In the genomic region with DNA sequence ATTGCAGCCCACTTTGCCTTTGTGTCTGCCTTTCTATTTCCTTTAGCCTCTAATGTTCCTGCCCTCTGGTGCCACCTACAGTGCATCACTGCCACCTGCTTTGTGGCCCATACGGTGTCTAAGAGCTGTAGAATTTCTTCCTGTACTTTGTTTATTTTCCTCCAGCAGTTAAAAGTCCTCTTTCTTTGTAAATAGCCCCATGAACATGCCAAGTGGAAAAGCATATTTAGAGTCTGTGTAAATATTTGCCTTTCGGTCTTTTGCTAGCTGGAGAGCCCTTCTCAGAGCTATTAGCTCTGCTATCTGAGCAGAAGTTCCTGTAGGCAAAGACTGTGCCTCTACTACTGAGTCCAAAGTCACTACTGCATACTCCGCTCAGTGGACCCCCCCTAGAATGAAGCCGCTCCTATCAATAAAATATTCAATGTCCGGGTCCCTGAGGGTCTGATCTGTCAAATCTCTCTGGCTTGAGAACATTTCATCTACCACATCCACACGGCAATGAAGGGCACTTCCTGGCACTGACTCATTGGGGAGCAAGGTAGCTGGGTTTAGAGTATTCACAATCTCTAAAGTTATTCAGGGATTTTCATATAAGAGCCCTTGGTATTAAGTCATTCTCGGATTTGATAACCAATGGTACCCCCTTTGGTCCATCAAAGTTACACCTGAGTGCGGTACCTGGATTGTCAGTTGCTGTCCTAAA, we compare ENCODE assay signal across 1 cellular context.
TF ChIP-seq lines count a peak whose summit lies in the region.

No MANE protein-coding gene starts in this region.

TF ChIP-seq in HepG2, 621 proteins besides CTCF, POLR2A, EP300 and RAD21 (continued from another document and continues in another):
- peak; percentile 92 for TF ChIP-seq HNF4G (IDR thresholded peaks at IDR 0.05; ENCODE audit: borderline replicate concordance, low read depth, low read length)
- peak; percentile 67; the same call in 1 of the 2 replicates for TF ChIP-seq HNF4G (CRISPR knock-in tag; IDR thresholded peaks at IDR 0.05; ENCODE audit: borderline replicate concordance, low read depth)
- TF ChIP-seq, protein P1, sequence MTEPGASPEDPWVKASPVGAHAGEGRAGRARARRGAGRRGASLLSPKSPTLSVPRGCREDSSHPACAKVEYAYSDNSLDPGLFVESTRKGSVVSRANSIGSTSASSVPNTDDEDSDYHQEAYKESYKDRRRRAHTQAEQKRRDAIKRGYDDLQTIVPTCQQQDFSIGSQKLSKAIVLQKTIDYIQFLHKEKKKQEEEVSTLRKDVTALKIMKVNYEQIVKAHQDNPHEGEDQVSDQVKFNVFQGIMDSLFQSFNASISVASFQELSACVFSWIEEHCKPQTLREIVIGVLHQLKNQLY (CRISPR knock-in tag; IDR thresholded peaks at IDR 0.05): peak; percentile 68; the same call in 1 of the 2 replicates
- TF ChIP-seq ZNF296 (CRISPR knock-in tag; conservative IDR thresholded peaks at IDR 0.05): no peak
- peak; percentile 53; the same call in 1 of the 2 replicates for TF ChIP-seq SMARCC2 (IDR thresholded peaks at IDR 0.05)
- TF ChIP-seq ATF2 (CRISPR knock-in tag; IDR thresholded peaks at IDR 0.05): peak; percentile 82; the same call in 1 of the 2 replicates
- TF ChIP-seq SKI (IDR thresholded peaks at IDR 0.05; ENCODE audit: partially characterized antibody): peak; percentile 96
- peak in 1 of 2 experiments; percentile 36; a peak in 1 of 4 replicates for TF ChIP-seq NR2F1 (CRISPR knock-in tag; IDR thresholded peaks at IDR 0.05)
- TF ChIP-seq CSRNP1 (CRISPR knock-in tag; IDR thresholded peaks at IDR 0.05): no peak
- peak; percentile 88 for TF ChIP-seq BCL6 (CRISPR knock-in tag; IDR thresholded peaks at IDR 0.05)
- peak; percentile 31; the same call in 1 of the 2 replicates for TF ChIP-seq ZFP37 (CRISPR knock-in tag; IDR thresholded peaks at IDR 0.05; ENCODE audit: borderline replicate concordance)
- TF ChIP-seq AKAP8 (CRISPR knock-in tag; IDR thresholded peaks at IDR 0.05): no peak
- peak; percentile 98; the same call in 1 of the 2 replicates for TF ChIP-seq FOXJ3 (CRISPR knock-in tag; IDR thresholded peaks at IDR 0.05; ENCODE audit: borderline replicate concordance)
- TF ChIP-seq IRF2 (CRISPR knock-in tag; IDR thresholded peaks at IDR 0.05): peak; percentile 88; the same call in 1 of the 2 replicates
- TF ChIP-seq KMT2B (CRISPR knock-in tag; IDR thresholded peaks at IDR 0.05): peak; percentile 48; the same call in 1 of the 2 replicates
- TF ChIP-seq MYPOP (CRISPR knock-in tag; IDR thresholded peaks at IDR 0.05): 0 out of 2 replicates have a peak, but pooled peaks have one; percentile 67
- TF ChIP-seq REPIN1 (CRISPR knock-in tag; IDR thresholded peaks at IDR 0.05; ENCODE audit: borderline replicate concordance, low read depth): peak; percentile 96
- TF ChIP-seq GATAD1 (CRISPR knock-in tag; IDR thresholded peaks at IDR 0.05): peak; percentile 64
- peak; percentile 88 for TF ChIP-seq FOXO1 (CRISPR knock-in tag; IDR thresholded peaks at IDR 0.05)
- TF ChIP-seq, protein P2, sequence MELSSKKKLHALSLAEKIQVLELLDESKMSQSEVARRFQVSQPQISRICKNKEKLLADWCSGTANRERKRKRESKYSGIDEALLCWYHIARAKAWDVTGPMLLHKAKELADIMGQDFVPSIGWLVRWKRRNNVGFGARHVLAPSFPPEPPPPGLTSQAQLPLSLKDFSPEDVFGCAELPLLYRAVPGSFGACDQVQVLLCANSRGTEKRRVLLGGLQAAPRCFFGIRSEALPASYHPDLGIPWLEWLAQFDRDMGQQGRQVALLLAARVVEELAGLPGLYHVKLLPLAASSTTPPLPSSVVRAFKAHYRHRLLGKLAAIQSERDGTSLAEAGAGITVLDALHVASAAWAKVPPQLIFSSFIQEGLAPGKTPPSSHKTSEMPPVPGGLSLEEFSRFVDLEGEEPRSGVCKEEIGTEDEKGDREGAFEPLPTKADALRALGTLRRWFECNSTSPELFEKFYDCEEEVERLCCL (CRISPR knock-in tag; IDR thresholded peaks at IDR 0.05; ENCODE audit: borderline replicate concordance): 0 out of 2 replicates have a peak, but pooled peaks have one; percentile 38
- no peak for TF ChIP-seq HOXA9 (CRISPR knock-in tag; IDR thresholded peaks at IDR 0.05; ENCODE audit: borderline replicate concordance)
- no peak; the same call in 1 of the 2 replicates for TF ChIP-seq NKX3-1 (CRISPR knock-in tag; IDR thresholded peaks at IDR 0.05)
- no peak for TF ChIP-seq ZNF484 (CRISPR knock-in tag; IDR thresholded peaks at IDR 0.05; ENCODE audit: borderline replicate concordance, low read depth)
- TF ChIP-seq ATF1 (CRISPR knock-in tag; IDR thresholded peaks at IDR 0.05): peak; percentile 53
- 0 out of 2 replicates have a peak, but pooled peaks have one; percentile 13 for TF ChIP-seq ZNF605 (CRISPR knock-in tag; IDR thresholded peaks at IDR 0.05)
- peak; percentile 76 for TF ChIP-seq THAP11 (CRISPR knock-in tag; IDR thresholded peaks at IDR 0.05)
- TF ChIP-seq CREM (IDR thresholded peaks at IDR 0.05): peak; percentile 93
- TF ChIP-seq CREM (CRISPR knock-in tag; IDR thresholded peaks at IDR 0.05): no peak
- TF ChIP-seq KDM2A (CRISPR knock-in tag; IDR thresholded peaks at IDR 0.05; ENCODE audit: borderline replicate concordance, low read depth): no peak
- TF ChIP-seq MXD3 (CRISPR knock-in tag; IDR thresholded peaks at IDR 0.05): no peak
- TF ChIP-seq POGZ (CRISPR knock-in tag; IDR thresholded peaks at IDR 0.05): peak; percentile 99
- TF ChIP-seq ZNF552 (CRISPR knock-in tag; IDR thresholded peaks at IDR 0.05; ENCODE audit: borderline replicate concordance): no peak
- TF ChIP-seq GTF3A (CRISPR knock-in tag; conservative IDR thresholded peaks at IDR 0.05): no peak
- TF ChIP-seq, protein P3, sequence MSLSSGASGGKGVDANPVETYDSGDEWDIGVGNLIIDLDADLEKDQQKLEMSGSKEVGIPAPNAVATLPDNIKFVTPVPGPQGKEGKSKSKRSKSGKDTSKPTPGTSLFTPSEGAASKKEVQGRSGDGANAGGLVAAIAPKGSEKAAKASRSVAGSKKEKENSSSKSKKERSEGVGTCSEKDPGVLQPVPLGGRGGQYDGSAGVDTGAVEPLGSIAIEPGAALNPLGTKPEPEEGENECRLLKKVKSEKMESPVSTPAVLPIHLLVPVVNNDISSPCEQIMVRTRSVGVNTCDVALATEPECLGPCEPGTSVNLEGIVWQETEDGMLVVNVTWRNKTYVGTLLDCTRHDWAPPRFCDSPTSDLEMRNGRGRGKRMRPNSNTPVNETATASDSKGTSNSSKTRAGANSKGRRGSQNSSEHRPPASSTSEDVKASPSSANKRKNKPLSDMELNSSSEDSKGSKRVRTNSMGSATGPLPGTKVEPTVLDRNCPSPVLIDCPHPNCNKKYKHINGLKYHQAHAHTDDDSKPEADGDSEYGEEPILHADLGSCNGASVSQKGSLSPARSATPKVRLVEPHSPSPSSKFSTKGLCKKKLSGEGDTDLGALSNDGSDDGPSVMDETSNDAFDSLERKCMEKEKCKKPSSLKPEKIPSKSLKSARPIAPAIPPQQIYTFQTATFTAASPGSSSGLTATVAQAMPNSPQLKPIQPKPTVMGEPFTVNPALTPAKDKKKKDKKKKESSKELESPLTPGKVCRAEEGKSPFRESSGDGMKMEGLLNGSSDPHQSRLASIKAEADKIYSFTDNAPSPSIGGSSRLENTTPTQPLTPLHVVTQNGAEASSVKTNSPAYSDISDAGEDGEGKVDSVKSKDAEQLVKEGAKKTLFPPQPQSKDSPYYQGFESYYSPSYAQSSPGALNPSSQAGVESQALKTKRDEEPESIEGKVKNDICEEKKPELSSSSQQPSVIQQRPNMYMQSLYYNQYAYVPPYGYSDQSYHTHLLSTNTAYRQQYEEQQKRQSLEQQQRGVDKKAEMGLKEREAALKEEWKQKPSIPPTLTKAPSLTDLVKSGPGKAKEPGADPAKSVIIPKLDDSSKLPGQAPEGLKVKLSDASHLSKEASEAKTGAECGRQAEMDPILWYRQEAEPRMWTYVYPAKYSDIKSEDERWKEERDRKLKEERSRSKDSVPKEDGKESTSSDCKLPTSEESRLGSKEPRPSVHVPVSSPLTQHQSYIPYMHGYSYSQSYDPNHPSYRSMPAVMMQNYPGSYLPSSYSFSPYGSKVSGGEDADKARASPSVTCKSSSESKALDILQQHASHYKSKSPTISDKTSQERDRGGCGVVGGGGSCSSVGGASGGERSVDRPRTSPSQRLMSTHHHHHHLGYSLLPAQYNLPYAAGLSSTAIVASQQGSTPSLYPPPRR (CRISPR knock-in tag; IDR thresholded peaks at IDR 0.05; ENCODE audit: borderline replicate concordance): peak; percentile 98
- TF ChIP-seq NCOR1 (IDR thresholded peaks at IDR 0.05; ENCODE audit: borderline replicate concordance, low read length): peak; percentile 87; the same call in 1 of the 2 replicates
- TF ChIP-seq CCAR2 (optimal IDR thresholded peaks at IDR 0.05; ENCODE audit: low read depth, low read length): no peak
- peak; percentile 92; the same call in 1 of the 2 replicates for TF ChIP-seq CHD4 (IDR thresholded peaks at IDR 0.05; ENCODE audit: borderline replicate concordance, low read length)
- TF ChIP-seq CBX5 (CRISPR knock-in tag; IDR thresholded peaks at IDR 0.05; ENCODE audit: borderline replicate concordance): peak; percentile 97; the same call in 1 of the 2 replicates
- peak; percentile 73; the same call in 1 of the 2 replicates for TF ChIP-seq NR2F2 (IDR thresholded peaks at IDR 0.05; ENCODE audit: borderline replicate concordance, low read depth)
- peak; percentile 80; the same call in 1 of the 2 replicates for TF ChIP-seq BORCS8-MEF2B (CRISPR knock-in tag; IDR thresholded peaks at IDR 0.05)
- peak; percentile 81; the same call in 1 of the 2 replicates for TF ChIP-seq SIX1 (CRISPR knock-in tag; IDR thresholded peaks at IDR 0.05; ENCODE audit: borderline replicate concordance)
- TF ChIP-seq ZNF329 (CRISPR knock-in tag; IDR thresholded peaks at IDR 0.05; ENCODE audit: low read depth): no peak
- TF ChIP-seq FOXP1 (IDR thresholded peaks at IDR 0.05): peak; percentile 91
- peak; percentile 92 for TF ChIP-seq FOXP1 (CRISPR knock-in tag; IDR thresholded peaks at IDR 0.05)
- peak; percentile 52; the same call in 1 of the 2 replicates for TF ChIP-seq RBAK (CRISPR knock-in tag; IDR thresholded peaks at IDR 0.05)
- peak; percentile 34; the same call in 1 of the 2 replicates for TF ChIP-seq SP5 (CRISPR knock-in tag; IDR thresholded peaks at IDR 0.05; ENCODE audit: borderline replicate concordance, low read depth)
- peak; percentile 91 for TF ChIP-seq RXRB (CRISPR knock-in tag; IDR thresholded peaks at IDR 0.05; ENCODE audit: borderline replicate concordance)
- peak; percentile 80; the same call in 1 of the 2 replicates for TF ChIP-seq PHF21A (CRISPR knock-in tag; IDR thresholded peaks at IDR 0.05)
- TF ChIP-seq ATF7-NPFF (CRISPR knock-in tag; IDR thresholded peaks at IDR 0.05; ENCODE audit: low read depth): no peak
- TF ChIP-seq TOE1 (CRISPR knock-in tag; IDR thresholded peaks at IDR 0.05): peak; percentile 77
- no peak for TF ChIP-seq HBP1 (CRISPR knock-in tag; IDR thresholded peaks at IDR 0.05; ENCODE audit: low read depth)
- TF ChIP-seq GATA4 (IDR thresholded peaks at IDR 0.05; ENCODE audit: borderline replicate concordance, low read depth): peak; percentile 85; the same call in 1 of the 2 replicates
- TF ChIP-seq MIER2 (CRISPR knock-in tag; IDR thresholded peaks at IDR 0.05): peak; percentile 62
- peak; percentile 95 for TF ChIP-seq TBX3 (IDR thresholded peaks at IDR 0.05; ENCODE audit: borderline replicate concordance)
